In the genomic region with DNA sequence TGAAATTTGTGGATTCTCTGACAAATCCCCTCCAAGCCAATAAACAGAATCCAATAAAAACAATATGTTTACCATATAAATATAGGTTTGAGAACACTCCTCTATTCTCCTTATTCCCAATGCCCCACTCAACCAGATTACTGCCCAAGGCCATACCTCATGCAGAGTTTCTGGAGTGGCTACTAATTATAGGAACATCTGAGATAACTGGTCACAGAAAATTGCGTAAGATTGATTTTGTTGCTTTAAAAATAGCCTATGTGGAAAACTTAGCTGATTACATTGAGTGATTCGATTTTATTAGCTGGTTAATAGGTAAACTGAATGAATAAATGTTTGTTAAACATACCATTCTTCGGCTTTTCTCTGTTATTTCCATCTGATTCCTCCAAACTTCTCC, we compare ENCODE assay signal across 27 cellular contexts. TPM values are rescaled to one million over a fixed set of nuclear protein-coding genes. Genes with fewer than 3 reads are reported as not detected.
DNase-seq lines count a peak whose midpoint lies in the region; ATAC-seq, FAIRE-seq and TF ChIP-seq lines count a peak whose summit lies in the region.
"Had no signal": no experiment of that assay in that cellular context is flagged by ENCODE, and none has a peak within 500 bp of the region (broad histone marks: within the 10 kb centered on the region; RNA-seq: fewer than 3 reads in every experiment).

No MANE protein-coding gene starts in this region.

- H3K9me3 ChIP-seq in GM23248 (ENCODE audit: low read depth) (no peaks in the 10 kb centered on the region), RWPE2 (ENCODE audit: severe bottlenecking) (no peaks in the 10 kb centered on the region), pancreas (no peaks in the 10 kb centered on the region), upper lobe of right lung (no peaks in the 10 kb centered on the region)
- H3K9me3 ChIP-seq: adrenal gland, gastroesophageal sphincter, upper lobe of left lung had no signal

- no peaks in the 10 kb centered on the region for H4K20me1 ChIP-seq in GM23248 (ENCODE audit: insufficient read depth)

- WGBS in GM23248 (ENCODE audit: low coverage in 1 of 2, low lambda C conversion rate in 2 of 2, missing lambda C conversion rate in 2 of 2), 2 experiments: 60 to 64% methylated on average over 3 of the region's 3 CpGs
- 11 to 17% methylated on average over 3 of the region's 3 CpGs for WGBS in pancreas, 2 donors

- in situ Hi-C loops in GM23248 (cut with MboI): no loop called here

- H3K9me2 ChIP-seq in GM23248 (ENCODE audit: insufficient read depth): no peaks in the 10 kb centered on the region

- no peak overlapping the region for H3K9ac ChIP-seq in GM23248

- no peak for ATAC-seq in RWPE2 (ENCODE audit: low read depth)
- peak; percentile 30 to 68 (median 40) for ATAC-seq in pancreas
- no peak for ATAC-seq in upper lobe of right lung
- ATAC-seq in HG03175 (IDR thresholded peaks at IDR 0.05; ENCODE audit: unreplicated experiment): no peak
- ATAC-seq: gastroesophageal sphincter, T-cell had no signal

- H3K27ac ChIP-seq in GM23248: no peak overlapping the region
- H3K27ac ChIP-seq in RWPE2 (ENCODE audit: poor library complexity, severe bottlenecking): peak overlapping the region; percentile 89
- peak overlapping the region in 1 of 4 donors; percentile 1 for H3K27ac ChIP-seq in pancreas
- no peak overlapping the region for H3K27ac ChIP-seq in upper lobe of right lung
- H3K27ac ChIP-seq: cardiac muscle cell, upper lobe of left lung had no signal

- FAIRE-seq in pancreas (lab: Jason Lieb, UNC): no peak
- FAIRE-seq: H54, TTC549 had no signal

- H3K36me3 ChIP-seq in GM23248 (ENCODE audit: low read depth): no peaks in the 10 kb centered on the region
- H3K36me3 ChIP-seq in RWPE2 (ENCODE audit: low read depth): no peaks in the 10 kb centered on the region
- no peaks in the 10 kb centered on the region for H3K36me3 ChIP-seq in pancreas
- no peaks in the 10 kb centered on the region for H3K36me3 ChIP-seq in upper lobe of right lung
- H3K36me3 ChIP-seq: adrenal gland, cardiac muscle cell, gastroesophageal sphincter, upper lobe of left lung had no signal

- intact Hi-C loops in pancreas (cut with DNase I): no loop called here
- intact Hi-C loops in upper lobe of right lung (cut with DNase I): no loop called here

- H3K27me3 ChIP-seq in GM23248 (replicated peaks; ENCODE audit: insufficient read depth) (no peaks in the 10 kb centered on the region), RWPE2 (ENCODE audit: insufficient read depth, poor library complexity, severe bottlenecking) (no peaks in the 10 kb centered on the region), pancreas (no peaks in the 10 kb centered on the region), upper lobe of right lung (no peaks in the 10 kb centered on the region)
- H3K27me3 ChIP-seq: adrenal gland, cardiac muscle cell, dorsolateral prefrontal cortex, gastroesophageal sphincter, upper lobe of left lung had no signal

- H3K4me3 ChIP-seq in GM23248 (no peak overlapping the region), RWPE2 (ENCODE audit: severe bottlenecking) (no peak overlapping the region), fibroblast of the aortic adventitia (ENCODE audit: low read depth, low read length) (no peak overlapping the region), pancreas (no peak overlapping the region), upper lobe of right lung (no peak overlapping the region)
- H3K4me3 ChIP-seq: adrenal gland, cardiac muscle cell, gastroesophageal sphincter, upper lobe of left lung had no signal

- H2AFZ ChIP-seq in GM23248: no peak overlapping the region

- no peaks in the 10 kb centered on the region for H3K79me2 ChIP-seq in GM23248 (ENCODE audit: insufficient read depth)

- TF ChIP-seq CTCF in RWPE2 (IDR thresholded peaks at IDR 0.05; ENCODE audit: poor library complexity, severe bottlenecking) (no peak), fibroblast of the aortic adventitia (IDR thresholded peaks at IDR 0.05; ENCODE audit: insufficient read depth, low read length) (no peak), pancreas (IDR thresholded peaks at IDR 0.05) (no peak), upper lobe of right lung (IDR thresholded peaks at IDR 0.05) (no peak)

- DNase-seq in GM23248 (peak; percentile 32), RWPE2 (ENCODE audit: low spot score) (no peak), fibroblast of the aortic adventitia (ENCODE audit: low read depth) (peak; percentile 29), pancreas (no peak), upper lobe of right lung (no peak), NOMO-1 treated with DMSO at 0.1 percent for 48 hours (lab: John Stamatoyannopoulos, UW; ENCODE audit: unreplicated experiment) (no peak)
- DNase-seq: activated CD4-positive, alpha-beta T cell treated with anti-CD3 and anti-CD28 coated beads for 1 hour; activated T-cell treated with anti-CD3 and anti-CD28 coated beads, Interleukin-2, amount 50 U/mL, for 1 hour; CD4-positive, CD25-positive, alpha-beta regulatory T cell; dorsolateral prefrontal cortex; kidney glomerular epithelial cell; mesendoderm; naive B cell; NCI-H1436; NCI-H526 treated with DMSO at 0.1 percent for 48 hours; occipital lobe; retina; SHP77 treated with DMSO at 0.1 percent for 48 hours; T-cell; upper lobe of left lung had no signal

- H3K4me1 ChIP-seq in GM23248 (ENCODE audit: insufficient read depth) (peaks cover 78% of the 10 kb centered on the region), RWPE2 (ENCODE audit: insufficient read depth, poor library complexity, severe bottlenecking) (peaks cover 23% of the 10 kb centered on the region), pancreas (peaks cover 14 to 26% (median 20%) of the 10 kb centered on the region in 3 donors), upper lobe of right lung (peaks cover 9% of the 10 kb centered on the region)

- H3F3A ChIP-seq in GM23248 (ENCODE audit: insufficient read depth): peaks cover 36% of the 10 kb centered on the region

- H3K4me2 ChIP-seq in GM23248 (ENCODE audit: unreplicated experiment): no peak overlapping the region

RNA-seq across cellular contexts. Expression of a gene that starts 48.0 kb away (rescaled TPM):
- 7.7 and 10.9 TPM in 2 replicates for total RNA-seq in GM23248 (2014; rRNA removed; shearing (Covaris generic))
- 7.5 TPM in 2 replicates for polyA plus RNA-seq in GM23248 (2016; fragmentation: Nextera tagmentation; extraction: Ambion mirVana)
- 40.4 and 56.9 TPM in 2 replicates for total RNA-seq in fibroblast of the aortic adventitia (ENCODE audit: low replicate concordance)
- 10 to 100 TPM in 4 of 6 donors, 1 to 10 TPM in 2; 6.5 to 15.4 (median 11.3) TPM for total RNA-seq in pancreas
- 10 to 100 TPM; 28.7 to 38.8 TPM for polyA plus RNA-seq in pancreas
- 24.7 TPM for total RNA-seq in upper lobe of right lung
- total RNA-seq: MCF 10A had no signal

Comparison
In these comparisons a context has a peak if more than half of its experiments do, and no peak if none do; other contexts are left out.
1. DNase-seq: peak in GM23248 (single experiment) and fibroblast of the aortic adventitia (single experiment); none in RWPE2 (single experiment), pancreas (0 of 6), upper lobe of right lung (single experiment) and NOMO-1 treated with DMSO at 0.1 percent for 48 hours (single experiment).
2. ATAC-seq: peak in pancreas (4 of 4); none in RWPE2 (single experiment), upper lobe of right lung (single experiment) and HG03175 (single experiment).